33 cellular contexts compared by ENCODE assay signal in the genomic region with DNA sequence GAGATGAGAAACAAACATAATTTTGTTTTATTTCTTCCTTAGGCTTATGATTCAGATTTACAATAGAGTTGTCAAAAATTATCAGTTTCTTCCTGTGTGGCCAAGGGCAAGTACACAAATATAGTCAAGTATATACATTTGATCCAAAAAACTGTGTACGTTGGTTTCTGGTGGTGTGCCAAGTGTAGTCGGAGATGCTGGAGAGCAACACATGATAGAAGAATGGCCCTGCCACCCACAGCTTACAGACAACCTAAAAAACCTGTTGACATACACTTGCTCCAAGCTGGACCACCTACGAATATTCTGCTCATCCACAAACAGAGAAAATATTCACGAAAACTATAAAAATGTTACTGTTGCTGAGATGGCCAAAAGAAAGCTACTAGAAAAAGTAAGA.
"Had no signal": no experiment of that assay in that cellular context is flagged by ENCODE, and none has a peak within 500 bp of the region (broad histone marks: within the 10 kb centered on the region; RNA-seq: fewer than 3 reads in every experiment).

No MANE protein-coding gene starts in this region.

- DNase-seq: Karpas-422, Kasumi-1, MG63, MM.1S, MV-4-11, NCI-H1048, NCI-H1092, NCI-H1092 treated with DMSO at 0.1 percent for 48 hours, NCI-H1105, NCI-H1105 treated with DMSO at 0.1 percent for 48 hours, NCI-H1417, NCI-H1417 treated with DMSO at 0.1 percent for 48 hours, NCI-H1436, NCI-H1436 treated with DMSO at 0.1 percent for 48 hours, NCI-H146, NCI-H1694, NCI-H1694 treated with DMSO at 0.1 percent for 48 hours, NCI-H187, NCI-H187 treated with DMSO at 0.1 percent for 48 hours, NCI-H1930, NCI-H2029, NCI-H2029 treated with DMSO at 0.1 percent for 48 hours, NCI-H2081, NCI-H2081 treated with DMSO at 0.1 percent for 48 hours, NCI-H2107, NCI-H2171, NCI-H226, NCI-H345, NCI-H446, NCI-H446 treated with DMSO at 0.1 percent for 48 hours, NCI-H510A, NCI-H510A treated with DMSO at 0.1 percent for 48 hours had no signal

- H3K9me3 ChIP-seq: MG63 had no signal

- H3K27me3 ChIP-seq: MG63 had no signal

- H3K4me3 ChIP-seq: MG63 had no signal

- H3K27ac ChIP-seq: KMS-11 had no signal

- H3K36me3 ChIP-seq: MG63 had no signal
